In genomic region chr9:96413312-96414221, GRCh38 we compare ENCODE assay signal across 8 cellular contexts. TPM values are rescaled to one million over a fixed set of nuclear protein-coding genes. Genes with fewer than 3 reads are reported as not detected.
DNase-seq lines count a peak whose midpoint lies in the region; ATAC-seq and TF ChIP-seq lines count a peak whose summit lies in the region.

No MANE protein-coding gene starts in this region.

- H3K27me3 Mint-ChIP-seq in neural progenitor cell (ENCODE audit: insufficient read depth, low read depth) = peaks cover 6% of the 10 kb centered on the region
- no peaks in the 10 kb centered on the region for H3K27me3 Mint-ChIP-seq in activated naive CD4-positive, alpha-beta T cell treated with anti-CD3 and anti-CD28 coated beads for 36 hours (ENCODE audit: low read depth)

- CTCF ChIA-PET in activated naive CD4-positive, alpha-beta T cell treated with anti-CD3 and anti-CD28 coated beads for 36 hours (lab: Charles Lee) = interaction anchor here (0.7 to 1.4 kb wide), 2 partner anchors 9 to 15 kb away, joined by 3 read pairs; no protein-coding TSS in a partner anchor

- no peaks in the 10 kb centered on the region for H3K9me3 Mint-ChIP-seq in neural progenitor cell
- no peaks in the 10 kb centered on the region for H3K9me3 Mint-ChIP-seq in activated naive CD4-positive, alpha-beta T cell treated with anti-CD3 and anti-CD28 coated beads for 36 hours

- intact Hi-C loops in testis (cut with DNase I; ENCODE audit: low total_unique reads) = no loop called here
- intact Hi-C loops in activated naive CD4-positive, alpha-beta T cell treated with anti-CD3 and anti-CD28 coated beads for 36 hours (cut with micrococcal nuclease) = loop anchor here (10.0 kb wide), 1 partner anchor 361 kb away; the partner anchor contains the start of gene ZNF510

- peaks cover 21% of the 10 kb centered on the region for H3F3A ChIP-seq in neural progenitor cell (ENCODE audit: low read depth)

- no peak overlapping the region for H2AFZ ChIP-seq in neural progenitor cell (replicated peaks)

- TF ChIP-seq CTCF in GM12864 (IDR thresholded peaks at IDR 0.05; ENCODE audit: low read depth, low read length, missing control alignments) (no peak), neural progenitor cell (IDR thresholded peaks at IDR 0.05) (no peak), testis (IDR thresholded peaks at IDR 0.05) (no peak)

- H3K36me3 ChIP-seq in neural progenitor cell (no peaks in the 10 kb centered on the region), testis (ENCODE audit: low read depth, missing control alignments) (no peaks in the 10 kb centered on the region)

- no peak overlapping the region for H3K4me3 Mint-ChIP-seq in neural progenitor cell
- no peak overlapping the region for H3K4me3 Mint-ChIP-seq in activated naive CD4-positive, alpha-beta T cell treated with anti-CD3 and anti-CD28 coated beads for 36 hours

- DNase-seq in GM12864 (ENCODE audit: low read depth) (no peak), OCI-M1 (lab: John Stamatoyannopoulos, UW) (peak; percentile 87), hippocampal formation (lab: John Stamatoyannopoulos, UW) (peak; percentile 32 to 67), neural progenitor cell (ENCODE audit: low spot score) (no peak), testis (no peak)
- DNase-seq in activated naive CD4-positive, alpha-beta T cell treated with anti-CD3 and anti-CD28 coated beads for 36 hours = no peak

- H3K27me3 ChIP-seq in neural progenitor cell (no peaks in the 10 kb centered on the region), testis (no peaks in the 10 kb centered on the region)

- H3K4me1 ChIP-seq in neural progenitor cell (peaks cover 7% of the 10 kb centered on the region), testis (no peaks in the 10 kb centered on the region)

- H4K20me1 ChIP-seq in neural progenitor cell (ENCODE audit: low read depth) = peaks cover 26% of the 10 kb centered on the region

- H3K9me3 ChIP-seq in neural progenitor cell (ENCODE audit: low read depth) = no peaks in the 10 kb centered on the region
- H3K9me3 ChIP-seq in testis = no peaks in the 10 kb centered on the region

- WGBS in testis, 2 donors = 64 to 68% methylated on average over 7 of the region's 7 CpGs

- peaks cover 14% of the 10 kb centered on the region for H3K36me3 Mint-ChIP-seq in neural progenitor cell
- H3K36me3 Mint-ChIP-seq in activated naive CD4-positive, alpha-beta T cell treated with anti-CD3 and anti-CD28 coated beads for 36 hours (ENCODE audit: low read depth) = peaks cover 34% of the 10 kb centered on the region

- no peak for TF ChIP-seq POLR2A in testis (IDR thresholded peaks at IDR 0.05)

- H3K27ac ChIP-seq in neural progenitor cell (no peak overlapping the region), testis (no peak overlapping the region)

- H3K27ac Mint-ChIP-seq in neural progenitor cell = no peak overlapping the region
- H3K27ac Mint-ChIP-seq in activated naive CD4-positive, alpha-beta T cell treated with anti-CD3 and anti-CD28 coated beads for 36 hours = no peak overlapping the region

- peaks cover 85% of the 10 kb centered on the region for H3K79me2 ChIP-seq in neural progenitor cell (ENCODE audit: low read depth)

- ATAC-seq in HG02798 (IDR thresholded peaks at IDR 0.05; ENCODE audit: poor library complexity, unreplicated experiment) (peak; percentile 15), HG02588 (IDR thresholded peaks at IDR 0.05; ENCODE audit: unreplicated experiment) (no peak)

- H3K9ac ChIP-seq in neural progenitor cell = no peak overlapping the region

- no peak overlapping the region for H3K4me2 ChIP-seq in neural progenitor cell

- peaks cover 8% of the 10 kb centered on the region for H3K4me1 Mint-ChIP-seq in neural progenitor cell
- peaks cover 40% of the 10 kb centered on the region for H3K4me1 Mint-ChIP-seq in activated naive CD4-positive, alpha-beta T cell treated with anti-CD3 and anti-CD28 coated beads for 36 hours (ENCODE audit: low read depth)

- H3K4me3 ChIP-seq in GM12864 (ENCODE audit: low read depth, low read length) (peak overlapping the region; percentile 11; the same call in 1 of the 2 replicates), neural progenitor cell (no peak overlapping the region), testis (no peak overlapping the region)

RNA-seq across cellular contexts. Expression of gene ZNF367, which starts 4.6 kb away (rescaled TPM):
- 14.6 and 18.0 TPM in 2 replicates for total RNA-seq in neural progenitor cell (ENCODE audit: low replicate concordance)
- total RNA-seq in testis = 10 to 100 TPM in 1 of 2 donors, 1 to 10 TPM in 1; 6.9 to 10.6 TPM
- polyA plus RNA-seq in testis (ENCODE audit: insufficient read depth, low read depth, low replicate concordance) = 11.3 TPM
- total RNA-seq in activated naive CD4-positive, alpha-beta T cell treated with anti-CD3 and anti-CD28 coated beads for 36 hours = 10 to 100 TPM; 35.8 to 36.1 TPM

RNA-seq across cellular contexts. Expression of gene SLC35D2, which starts 30.1 kb away (rescaled TPM):
- 18.5 and 30.1 TPM in 2 replicates for total RNA-seq in neural progenitor cell (ENCODE audit: low replicate concordance)
- total RNA-seq in testis = 10 to 100 TPM; 26.5 to 34.2 TPM
- 18.4 TPM for polyA plus RNA-seq in testis (ENCODE audit: insufficient read depth, low read depth, low replicate concordance)
- 1 to 10 TPM in 1 of 2 experiments, under 1 TPM in 1; 0.91 to 1.1 TPM for total RNA-seq in activated naive CD4-positive, alpha-beta T cell treated with anti-CD3 and anti-CD28 coated beads for 36 hours

RNA-seq across cellular contexts. Expression of gene HABP4, which starts 36.4 kb away (rescaled TPM):
- total RNA-seq in neural progenitor cell (ENCODE audit: low replicate concordance) (11.3 and 12.3 TPM in 2 replicates), testis (10 to 100 TPM; 30.6 to 67.2 TPM)
- polyA plus RNA-seq in testis (ENCODE audit: insufficient read depth, low read depth, low replicate concordance) = 46.9 TPM
- 1 to 10 TPM; 7.3 to 7.9 TPM for total RNA-seq in activated naive CD4-positive, alpha-beta T cell treated with anti-CD3 and anti-CD28 coated beads for 36 hours

Comparison
In these comparisons a context has a peak if more than half of its experiments do, and no peak if none do; other contexts are left out.
1. DNase-seq: peak in OCI-M1 (single experiment) and hippocampal formation (2 of 2); none in GM12864 (single experiment), neural progenitor cell (single experiment), testis (single experiment) and activated naive CD4-positive, alpha-beta T cell treated with anti-CD3 and anti-CD28 coated beads for 36 hours (single experiment).